Comparison of ENCODE assay signal across 14 cellular contexts in genomic region chr10:70418229-70418628, GRCh38. TPM values are rescaled to one million over a fixed set of nuclear protein-coding genes. Genes with fewer than 3 reads are reported as not detected.
DNase-seq lines count a peak whose midpoint lies in the region; ATAC-seq and TF ChIP-seq lines count a peak whose summit lies in the region.
"Had no signal": no experiment of that assay in that cellular context is flagged by ENCODE, and none has a peak within 500 bp of the region (broad histone marks: within the 10 kb centered on the region; RNA-seq: fewer than 3 reads in every experiment).

No MANE protein-coding gene starts in this region.

- peaks cover 30% of the 10 kb centered on the region for H3K4me1 Mint-ChIP-seq in activated CD8-positive, alpha-beta T cell treated with anti-CD3 and anti-CD28 coated beads for 36 hours (ENCODE audit: low read depth)
- peaks cover 24% of the 10 kb centered on the region for H3K4me1 Mint-ChIP-seq in activated CD8-positive, alpha-beta T cell treated with anti-CD3 and anti-CD28 coated beads, Interleukin-2, amount 10 ng/mL, durations not matched to agents 7 days and 5 days (ENCODE audit: low read depth)
- peaks cover 2% of the 10 kb centered on the region for H3K4me1 Mint-ChIP-seq in mesothelial cell of epicardium
- peaks cover 16% of the 10 kb centered on the region for H3K4me1 Mint-ChIP-seq in T-helper 2 cell treated with Interferon-gamma antibody and Interleukin-4, amounts not matched to agents 5 μg/mL and 100 μg/mL, for 36 hours (ENCODE audit: low read depth)

- H3K9me3 ChIP-seq in PC-3 (ENCODE audit: low read length) (no peaks in the 10 kb centered on the region), gastrocnemius medialis (no peaks in the 10 kb centered on the region)
- H3K9me3 ChIP-seq: ovary, suprapubic skin had no signal

- no peak for TF ChIP-seq CTCF in activated CD8-positive, alpha-beta T cell treated with anti-CD3 and anti-CD28 coated beads for 36 hours (IDR thresholded peaks at IDR 0.05)
- TF ChIP-seq CTCF in PC-3 (conservative IDR thresholded peaks at IDR 0.05; ENCODE audit: low read depth, low read length): no peak
- TF ChIP-seq CTCF in gastrocnemius medialis (IDR thresholded peaks at IDR 0.05 in 4 of 5, conservative IDR thresholded peaks at IDR 0.05 in 1 of 5): no peak
- no peak for TF ChIP-seq CTCF in mesothelial cell of epicardium (IDR thresholded peaks at IDR 0.05; ENCODE audit: unreplicated experiment)

- POLR2A ChIA-PET in activated CD8-positive, alpha-beta T cell treated with anti-CD3 and anti-CD28 coated beads for 36 hours (lab: Charles Lee): interaction anchor here (3.2 kb wide), 1 partner anchor 12 kb away, joined by 8 read pairs; no protein-coding TSS in a partner anchor
- POLR2A ChIA-PET in activated CD8-positive, alpha-beta T cell treated with anti-CD3 and anti-CD28 coated beads, Interleukin-2, amount 10 ng/mL, durations not matched to agents 7 days and 5 days (lab: Charles Lee): no interaction called here
- POLR2A ChIA-PET in PC-3 (lab: Charles Lee; ENCODE audit: unreplicated experiment): interaction anchor here (0.6 kb wide), 1 partner anchor 17 kb away, joined by 3 read pairs; no protein-coding TSS in a partner anchor

- no peak overlapping the region for H3K4me3 Mint-ChIP-seq in activated CD8-positive, alpha-beta T cell treated with anti-CD3 and anti-CD28 coated beads for 36 hours
- no peak overlapping the region for H3K4me3 Mint-ChIP-seq in activated CD8-positive, alpha-beta T cell treated with anti-CD3 and anti-CD28 coated beads, Interleukin-2, amount 10 ng/mL, durations not matched to agents 7 days and 5 days
- H3K4me3 Mint-ChIP-seq in mesothelial cell of epicardium: no peak overlapping the region
- H3K4me3 Mint-ChIP-seq in T-helper 2 cell treated with Interferon-gamma antibody and Interleukin-4, amounts not matched to agents 5 μg/mL and 100 μg/mL, for 36 hours: no peak overlapping the region

- no peak for TF ChIP-seq POLR2A in gastrocnemius medialis (IDR thresholded peaks at IDR 0.05)

- H3K4me3 ChIP-seq in PC-3 (ENCODE audit: low read length) (no peak overlapping the region), gastrocnemius medialis (no peak overlapping the region)
- H3K4me3 ChIP-seq: ovary, suprapubic skin had no signal

- no peak overlapping the region; the same call in 1 of the 2 replicates for H3K4me2 ChIP-seq in PC-3 (ENCODE audit: low read length)

- H4K20me1 ChIP-seq in PC-3 (ENCODE audit: low read length): peaks cover 10% of the 10 kb centered on the region; the same call in 1 of the 2 replicates

- peaks cover 27% of the 10 kb centered on the region; the same call in 1 of the 2 replicates for H3K36me3 ChIP-seq in PC-3 (ENCODE audit: low read depth, low read length)
- H3K36me3 ChIP-seq in gastrocnemius medialis: peaks cover 0 to 34% of the 10 kb centered on the region in 2 donors
- H3K36me3 ChIP-seq: ovary had no signal

- no peaks in the 10 kb centered on the region for H3K9me3 Mint-ChIP-seq in activated CD8-positive, alpha-beta T cell treated with anti-CD3 and anti-CD28 coated beads for 36 hours
- no peaks in the 10 kb centered on the region for H3K9me3 Mint-ChIP-seq in activated CD8-positive, alpha-beta T cell treated with anti-CD3 and anti-CD28 coated beads, Interleukin-2, amount 10 ng/mL, durations not matched to agents 7 days and 5 days (ENCODE audit: insufficient read depth)
- no peaks in the 10 kb centered on the region for H3K9me3 Mint-ChIP-seq in mesothelial cell of epicardium
- H3K9me3 Mint-ChIP-seq in T-helper 2 cell treated with Interferon-gamma antibody and Interleukin-4, amounts not matched to agents 5 μg/mL and 100 μg/mL, for 36 hours: no peaks in the 10 kb centered on the region

- H3K4me1 ChIP-seq in PC-3 (ENCODE audit: insufficient read depth, low read length) (peaks cover 14% of the 10 kb centered on the region), gastrocnemius medialis (peaks cover 24 to 34% of the 10 kb centered on the region in 2 donors)
- H3K4me1 ChIP-seq: suprapubic skin had no signal

- no peak for DNase-seq in activated CD8-positive, alpha-beta T cell treated with anti-CD3 and anti-CD28 coated beads for 36 hours
- no peak for DNase-seq in activated CD8-positive, alpha-beta T cell treated with anti-CD3 and anti-CD28 coated beads, Interleukin-2, amount 10 ng/mL, durations not matched to agents 7 days and 5 days
- DNase-seq in PC-3 (peak; percentile 50), epithelial cell of prostate (ENCODE audit: low read depth, low spot score) (no peak), gastrocnemius medialis (no peak), mesothelial cell of epicardium (ENCODE audit: low spot score in 2 of 2, unreplicated experiment in 2 of 2) (no peak), NCI-H1417 treated with DMSO at 0.1 percent for 48 hours (lab: John Stamatoyannopoulos, UW) (no peak)
- no peak for DNase-seq in T-helper 2 cell treated with Interferon-gamma antibody and Interleukin-4, amounts not matched to agents 5 μg/mL and 100 μg/mL, for 36 hours (ENCODE audit: low spot score)
- DNase-seq: NCI-H2081; ovary; stimulated activated CD4-positive, alpha-beta T cell treated with anti-CD3 and anti-CD28 coated beads, Interleukin-4, amount 100 ng/mL, for 1 hour had no signal

- peak overlapping the region; percentile 78 for H3K27ac Mint-ChIP-seq in activated CD8-positive, alpha-beta T cell treated with anti-CD3 and anti-CD28 coated beads for 36 hours
- no peak overlapping the region for H3K27ac Mint-ChIP-seq in activated CD8-positive, alpha-beta T cell treated with anti-CD3 and anti-CD28 coated beads, Interleukin-2, amount 10 ng/mL, durations not matched to agents 7 days and 5 days
- H3K27ac Mint-ChIP-seq in mesothelial cell of epicardium: no peak overlapping the region
- H3K27ac Mint-ChIP-seq in T-helper 2 cell treated with Interferon-gamma antibody and Interleukin-4, amounts not matched to agents 5 μg/mL and 100 μg/mL, for 36 hours: no peak overlapping the region

- H3K27me3 ChIP-seq in PC-3 (ENCODE audit: low read length) (no peaks in the 10 kb centered on the region), gastrocnemius medialis (no peaks in the 10 kb centered on the region)
- H3K27me3 ChIP-seq: ovary, suprapubic skin had no signal

- no TSS peak for BruUV-seq in PC-3 (replicated peaks; lab: Mats Ljungman, UMichigan)

- H3K9ac ChIP-seq in PC-3 (ENCODE audit: low read length): no peak overlapping the region

- no peaks in the 10 kb centered on the region for H3F3A ChIP-seq in PC-3 (ENCODE audit: low read length, unreplicated experiment)

- CTCF ChIA-PET in activated CD8-positive, alpha-beta T cell treated with anti-CD3 and anti-CD28 coated beads for 36 hours (lab: Charles Lee): interaction anchor here (0.6 to 1.9 kb wide), 5 partner anchors 9 to 197 kb away, joined by 3 to 7 read pairs (median 4); no protein-coding TSS in a partner anchor
- CTCF ChIA-PET in activated CD8-positive, alpha-beta T cell treated with anti-CD3 and anti-CD28 coated beads, Interleukin-2, amount 10 ng/mL, durations not matched to agents 7 days and 5 days (lab: Charles Lee): interaction anchor here (1.4 to 1.6 kb wide), 2 partner anchors 14 to 141 kb away, joined by 3 to 5 read pairs; no protein-coding TSS in a partner anchor
- CTCF ChIA-PET in PC-3 (lab: Charles Lee): no interaction called here

- H3K36me3 Mint-ChIP-seq in activated CD8-positive, alpha-beta T cell treated with anti-CD3 and anti-CD28 coated beads for 36 hours (ENCODE audit: low read depth): peaks cover 20% of the 10 kb centered on the region
- H3K36me3 Mint-ChIP-seq in activated CD8-positive, alpha-beta T cell treated with anti-CD3 and anti-CD28 coated beads, Interleukin-2, amount 10 ng/mL, durations not matched to agents 7 days and 5 days (ENCODE audit: low read depth): peaks cover 55% of the 10 kb centered on the region
- peaks cover 35% of the 10 kb centered on the region for H3K36me3 Mint-ChIP-seq in mesothelial cell of epicardium
- peaks cover 38% of the 10 kb centered on the region for H3K36me3 Mint-ChIP-seq in T-helper 2 cell treated with Interferon-gamma antibody and Interleukin-4, amounts not matched to agents 5 μg/mL and 100 μg/mL, for 36 hours (ENCODE audit: low read depth)

- intact Hi-C loops in activated CD8-positive, alpha-beta T cell treated with anti-CD3 and anti-CD28 coated beads for 36 hours (cut with micrococcal nuclease): no loop called here
- intact Hi-C loops in PC-3 (cut with micrococcal nuclease) (no loop called here), gastrocnemius medialis (cut with DNase I; ENCODE audit: low total_unique reads) (no loop called here)

- H3K9me2 ChIP-seq in PC-3 (replicated peaks; ENCODE audit: low read length): 0 out of 2 replicates have a peak, but pooled peaks cover 3% of the 10 kb centered on the region

- ATAC-seq in activated CD8-positive, alpha-beta T cell treated with anti-CD3 and anti-CD28 coated beads for 36 hours: peak; percentile 46
- no peak for ATAC-seq in activated CD8-positive, alpha-beta T cell treated with anti-CD3 and anti-CD28 coated beads, Interleukin-2, amount 10 ng/mL, durations not matched to agents 7 days and 5 days
- ATAC-seq in PC-3: peak; percentile 77
- peak in 1 of 2 donors; percentile 32 for ATAC-seq in gastrocnemius medialis

- peaks cover 45% of the 10 kb centered on the region for H3K79me2 ChIP-seq in PC-3 (ENCODE audit: low read length)

- in situ Hi-C loops in gastrocnemius medialis (cut with MboI; ENCODE audit: low sequenced_read_pairs in 4 of 4): no loop called here

- H3K27ac ChIP-seq in PC-3 (ENCODE audit: low read length) (0 out of 2 replicates have a peak overlapping the region, but pooled peaks have one; percentile 1), epithelial cell of prostate (peak overlapping the region; percentile 17), gastrocnemius medialis (peak overlapping the region in 3 of 4 donors; percentile 9 to 57 (median 54))
- H3K27ac ChIP-seq: ovary, suprapubic skin had no signal

- H2AFZ ChIP-seq in PC-3 (ENCODE audit: low read length): no peak overlapping the region

- H3K27me3 Mint-ChIP-seq in activated CD8-positive, alpha-beta T cell treated with anti-CD3 and anti-CD28 coated beads for 36 hours: no peaks in the 10 kb centered on the region
- H3K27me3 Mint-ChIP-seq in activated CD8-positive, alpha-beta T cell treated with anti-CD3 and anti-CD28 coated beads, Interleukin-2, amount 10 ng/mL, durations not matched to agents 7 days and 5 days (ENCODE audit: low read depth): no peaks in the 10 kb centered on the region
- no peaks in the 10 kb centered on the region for H3K27me3 Mint-ChIP-seq in mesothelial cell of epicardium (ENCODE audit: low read depth)
- H3K27me3 Mint-ChIP-seq in T-helper 2 cell treated with Interferon-gamma antibody and Interleukin-4, amounts not matched to agents 5 μg/mL and 100 μg/mL, for 36 hours (ENCODE audit: low read depth): no peaks in the 10 kb centered on the region

RNA-seq across cellular contexts. Expression of gene EIF4EBP2, which starts 14.3 kb away (rescaled TPM):
- total RNA-seq in activated CD8-positive, alpha-beta T cell treated with anti-CD3 and anti-CD28 coated beads for 36 hours: 10 to 100 TPM; 23.5 to 24.0 TPM
- total RNA-seq in activated CD8-positive, alpha-beta T cell treated with anti-CD3 and anti-CD28 coated beads, Interleukin-2, amount 10 ng/mL, durations not matched to agents 7 days and 5 days: 10 to 100 TPM; 58.7 to 60.8 TPM
- 29.2 and 32.6 TPM in 2 replicates for total RNA-seq in PC-3 (2014; rRNA removed)
- 100 to 1,000 TPM in 3 of 4 donors, 10 to 100 TPM in 1; 58.4 to 141 (median 107) TPM for total RNA-seq in gastrocnemius medialis
- 71.1 to 72.3 TPM (median 71.4 TPM) in 3 replicates for total RNA-seq in mesothelial cell of epicardium

RNA-seq across cellular contexts. Expression of gene NODAL, which starts 23.3 kb away (rescaled TPM):
- not detected for total RNA-seq in activated CD8-positive, alpha-beta T cell treated with anti-CD3 and anti-CD28 coated beads for 36 hours
- not detected for total RNA-seq in activated CD8-positive, alpha-beta T cell treated with anti-CD3 and anti-CD28 coated beads, Interleukin-2, amount 10 ng/mL, durations not matched to agents 7 days and 5 days
- total RNA-seq in PC-3 (2014; rRNA removed): not detected in 2 replicates
- not detected for total RNA-seq in gastrocnemius medialis
- not detected in 3 replicates for total RNA-seq in mesothelial cell of epicardium
- total RNA-seq: lower leg skin; ovary; suprapubic skin; T-helper 1 cell treated with Interleukin-12 subunit alpha and Interleukin-12 subunit beta and Interleukin-4 antibody, amounts not matched to agents 30 ng/mL and 1 ng/mL, for 36 hours had no signal

RNA-seq across cellular contexts. Expression of gene LRRC20, which starts 35.8 kb away (rescaled TPM):
- 10 to 100 TPM; 10.6 to 14.0 TPM for total RNA-seq in activated CD8-positive, alpha-beta T cell treated with anti-CD3 and anti-CD28 coated beads for 36 hours
- total RNA-seq in activated CD8-positive, alpha-beta T cell treated with anti-CD3 and anti-CD28 coated beads, Interleukin-2, amount 10 ng/mL, durations not matched to agents 7 days and 5 days: 10 to 100 TPM; 19.5 to 21.4 TPM
- total RNA-seq in PC-3 (2014; rRNA removed) (58.7 and 59.0 TPM in 2 replicates), gastrocnemius medialis (100 to 1,000 TPM; 104 to 220 (median 128) TPM), mesothelial cell of epicardium (12.2 to 15.7 TPM (median 13.8 TPM) in 3 replicates)

Comparison
In these comparisons a context has a peak if more than half of its experiments do, and no peak if none do; other contexts are left out.
1. H3K27ac ChIP-seq: peak in every context shown above with its lines; median percentile 54 in gastrocnemius medialis; 17 in epithelial cell of prostate; 1 in PC-3.